Comparison of ENCODE assay signal across 9 cellular contexts in genomic region chr12:53623986-53624385, GRCh38. TPM values are rescaled to one million over a fixed set of nuclear protein-coding genes. Genes with fewer than 3 reads are reported as not detected.
DNase-seq lines count a peak whose midpoint lies in the region; ATAC-seq and TF ChIP-seq lines count a peak whose summit lies in the region.
"Had no signal": no experiment of that assay in that cellular context is flagged by ENCODE, and none has a peak within 500 bp of the region (broad histone marks: within the 10 kb centered on the region; RNA-seq: fewer than 3 reads in every experiment).

No MANE protein-coding gene starts in this region.

- 2% methylated on average over 2 of the region's 2 CpGs for WGBS in prostate gland

- H3K9me3 ChIP-seq in Peyer's patch (no peaks in the 10 kb centered on the region), prostate gland (no peaks in the 10 kb centered on the region)
- H3K9me3 ChIP-seq: mucosa of descending colon had no signal

- H3K4me3 ChIP-seq in Peyer's patch (peak overlapping the region in 2 of 4 donors; percentile 66 to 88), prostate gland (peak overlapping the region; percentile 8 to 64)
- H3K4me3 ChIP-seq: mucosa of descending colon had no signal

- H3K27ac ChIP-seq in Peyer's patch = peak overlapping the region in 3 of 4 donors; percentile 25 to 96 (median 89)
- peak overlapping the region; percentile 92 to 97 for H3K27ac ChIP-seq in prostate gland

- no peak for TF ChIP-seq POLR2A in Peyer's patch (IDR thresholded peaks at IDR 0.05)
- no peak for TF ChIP-seq POLR2A in prostate gland (IDR thresholded peaks at IDR 0.05)

- H3K4me1 ChIP-seq in Peyer's patch = peaks cover 0 to 27% (median 4%) of the 10 kb centered on the region in 4 donors
- H3K4me1 ChIP-seq in prostate gland (replicated peaks) = peaks cover 4% of the 10 kb centered on the region

- DNase-seq in DMS 273 (lab: John Stamatoyannopoulos, UW; ENCODE audit: unreplicated experiment) (peak; percentile 63), Peyer's patch (no peak), fibroblast of gingiva (ENCODE audit: low read depth) (peak; percentile 73), prostate gland (ENCODE audit: low spot score) (peak; percentile 52), iPS-NIHi7 (ENCODE audit: extremely low spot score) (no peak), NCI-H146 treated with DMSO at 0.1 percent for 48 hours (lab: John Stamatoyannopoulos, UW; ENCODE audit: unreplicated experiment) (no peak)

- TF ChIP-seq CTCF in Peyer's patch (IDR thresholded peaks at IDR 0.05) (no peak), prostate gland (IDR thresholded peaks at IDR 0.05) (no peak)

- intact Hi-C loops in prostate gland (cut with DNase I) = loop anchor here (10.0 kb wide), 1 partner anchor 79 kb away; no protein-coding TSS in a partner anchor

- H3K27me3 ChIP-seq in Peyer's patch (no peaks in the 10 kb centered on the region), prostate gland (replicated peaks; ENCODE audit: insufficient read depth) (no peaks in the 10 kb centered on the region)

- ATAC-seq in GM18517 (IDR thresholded peaks at IDR 0.05; ENCODE audit: unreplicated experiment) (no peak), GM19023 (IDR thresholded peaks at IDR 0.05; ENCODE audit: unreplicated experiment) (no peak)
- ATAC-seq: mucosa of descending colon had no signal

- H3K36me3 ChIP-seq in Peyer's patch = no peaks in the 10 kb centered on the region
- H3K36me3 ChIP-seq in prostate gland = no peaks in the 10 kb centered on the region

RNA-seq across cellular contexts. Expression of gene ATF7, which starts 2.2 kb away (rescaled TPM):
- 10 to 100 TPM; 25.6 to 38.0 (median 29.8) TPM for total RNA-seq in Peyer's patch
- 10 to 100 TPM; 37.9 to 46.7 TPM for total RNA-seq in prostate gland

RNA-seq across cellular contexts. Expression of gene ATP5MC2, which starts 51.9 kb away (rescaled TPM):
- 100 to 1,000 TPM; 118 to 246 (median 203) TPM for total RNA-seq in Peyer's patch
- total RNA-seq in prostate gland = 100 to 1,000 TPM; 419 to 728 TPM

Comparison
In these comparisons a context has a peak if more than half of its experiments do, and no peak if none do; other contexts are left out.
1. DNase-seq: peak in DMS 273 (single experiment), fibroblast of gingiva (single experiment) and prostate gland (single experiment); none in Peyer's patch (0 of 3), iPS-NIHi7 (single experiment) and NCI-H146 treated with DMSO at 0.1 percent for 48 hours (single experiment).